ENCODE assay signal across 10 cellular contexts in the genomic region with DNA sequence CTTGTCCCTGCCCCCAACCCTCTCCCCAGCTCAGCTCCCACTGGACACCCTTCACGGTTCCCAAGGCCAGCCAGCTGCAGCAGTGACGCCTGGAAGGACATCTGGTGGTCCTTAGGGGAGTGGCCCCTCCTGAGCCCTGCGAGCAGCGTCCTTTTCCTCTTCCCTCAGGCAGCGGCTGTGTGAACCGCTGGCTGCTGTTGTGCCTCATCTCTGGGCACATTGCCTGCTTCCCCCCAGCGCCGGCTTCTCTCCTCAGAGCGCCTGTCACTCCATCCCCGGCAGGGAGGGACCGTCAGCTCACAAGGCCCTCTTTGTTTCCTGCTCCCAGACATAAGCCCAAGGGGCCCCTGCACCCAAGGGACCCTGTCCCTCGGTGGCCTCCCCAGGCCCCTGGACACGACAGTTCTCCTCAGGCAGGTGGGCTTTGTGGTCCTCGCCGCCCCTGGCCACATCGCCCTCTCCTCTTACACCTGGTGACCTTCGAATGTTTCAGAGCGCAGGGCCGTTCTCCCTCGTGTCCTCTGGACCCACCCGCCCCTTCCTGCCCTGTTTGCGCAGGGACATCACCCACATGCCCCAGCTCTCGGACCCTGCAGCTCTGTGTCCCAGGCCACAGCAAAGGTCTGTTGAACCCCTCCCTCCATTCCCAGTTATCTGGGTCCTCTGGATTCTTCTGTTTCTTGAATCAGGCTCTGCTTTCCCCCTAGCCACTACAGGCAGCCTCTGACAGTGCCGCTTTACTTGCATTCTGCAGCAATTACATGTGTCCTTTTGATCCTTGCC. TPM values are rescaled to one million over a fixed set of nuclear protein-coding genes. Genes with fewer than 3 reads are reported as not detected.
DNase-seq lines count a peak whose midpoint lies in the region; ATAC-seq, FAIRE-seq and TF ChIP-seq lines count a peak whose summit lies in the region.
"Had no signal": no experiment of that assay in that cellular context is flagged by ENCODE, and none has a peak within 500 bp of the region (broad histone marks: within the 10 kb centered on the region; RNA-seq: fewer than 3 reads in every experiment).

No MANE protein-coding gene starts in this region.

- intact Hi-C loops in pancreas (cut with DNase I): no loop called here
- intact Hi-C loops in activated T-helper 2 cell treated with anti-CD3 and anti-CD28 coated beads, Interferon-gamma antibody, Interleukin-2, Interleukin-4, amounts not matched to agents 10 μg/mL and 5 μg/mL and 100 μg/mL, durations not matched to agents 14 hours and 24 hours and 36 hours (cut with micrococcal nuclease): no loop called here

- no peak overlapping the region for H3K27ac Mint-ChIP-seq in activated T-helper 2 cell treated with anti-CD3 and anti-CD28 coated beads, Interferon-gamma antibody, Interleukin-2, Interleukin-4, amounts not matched to agents 10 μg/mL and 5 μg/mL and 100 μg/mL, durations not matched to agents 14 hours and 24 hours and 36 hours

- H3K4me1 Mint-ChIP-seq in activated T-helper 2 cell treated with anti-CD3 and anti-CD28 coated beads, Interferon-gamma antibody, Interleukin-2, Interleukin-4, amounts not matched to agents 10 μg/mL and 5 μg/mL and 100 μg/mL, durations not matched to agents 14 hours and 24 hours and 36 hours (ENCODE audit: low read depth): peaks cover 6% of the 10 kb centered on the region

- H3K36me3 ChIP-seq in H7 (replicated peaks; ENCODE audit: control insufficient read depth, insufficient read depth, low read length) (peaks cover 11% of the 10 kb centered on the region), WERI-Rb-1 (peaks cover 40% of the 10 kb centered on the region), pancreas (peaks cover 0 to 28% (median 21%) of the 10 kb centered on the region in 3 donors)

- H3K4me3 ChIP-seq in H7 (ENCODE audit: insufficient read depth, low read depth, low read length) (no peak overlapping the region), WERI-Rb-1 (ENCODE audit: low read depth, low read length) (no peak overlapping the region), pancreas (no peak overlapping the region)
- H3K4me3 ChIP-seq: coronary artery had no signal

- no peak overlapping the region for H3K4me3 Mint-ChIP-seq in activated T-helper 2 cell treated with anti-CD3 and anti-CD28 coated beads, Interferon-gamma antibody, Interleukin-2, Interleukin-4, amounts not matched to agents 10 μg/mL and 5 μg/mL and 100 μg/mL, durations not matched to agents 14 hours and 24 hours and 36 hours (ENCODE audit: low read depth)

- H3K9me3 Mint-ChIP-seq in activated T-helper 2 cell treated with anti-CD3 and anti-CD28 coated beads, Interferon-gamma antibody, Interleukin-2, Interleukin-4, amounts not matched to agents 10 μg/mL and 5 μg/mL and 100 μg/mL, durations not matched to agents 14 hours and 24 hours and 36 hours: no peaks in the 10 kb centered on the region

- H3K27me3 ChIP-seq in H7 (ENCODE audit: control insufficient read depth, insufficient read depth, low read length) (no peaks in the 10 kb centered on the region), WERI-Rb-1 (ENCODE audit: insufficient read depth, low read depth, severe bottlenecking) (no peaks in the 10 kb centered on the region), pancreas (no peaks in the 10 kb centered on the region)

- ATAC-seq in pancreas: peak; percentile 22 to 48 (median 37)
- no peak for ATAC-seq in GM18520 (IDR thresholded peaks at IDR 0.05; ENCODE audit: unreplicated experiment)
- no peak for ATAC-seq in HG03196 (IDR thresholded peaks at IDR 0.05; ENCODE audit: unreplicated experiment)

- H3K9me3 ChIP-seq in WERI-Rb-1 (ENCODE audit: severe bottlenecking) (no peaks in the 10 kb centered on the region), pancreas (no peaks in the 10 kb centered on the region)

- WGBS in pancreas, 2 donors: 27 to 28% methylated on average over 24 of the region's 24 CpGs

- H3K27me3 Mint-ChIP-seq in activated T-helper 2 cell treated with anti-CD3 and anti-CD28 coated beads, Interferon-gamma antibody, Interleukin-2, Interleukin-4, amounts not matched to agents 10 μg/mL and 5 μg/mL and 100 μg/mL, durations not matched to agents 14 hours and 24 hours and 36 hours (ENCODE audit: low read depth): peaks cover 7% of the 10 kb centered on the region

- no peak for FAIRE-seq in pancreas (lab: Jason Lieb, UNC)

- no peak for TF ChIP-seq CTCF in WERI-Rb-1 (IDR thresholded peaks at IDR 0.05; ENCODE audit: low read depth, low read length)
- no peak for TF ChIP-seq CTCF in pancreas (IDR thresholded peaks at IDR 0.05)

- peaks cover 0 to 3% (median 3%) of the 10 kb centered on the region in 3 donors for H3K4me1 ChIP-seq in pancreas

- DNase-seq in H7 (peak; percentile 71), WERI-Rb-1 (peak; percentile 30), foreskin melanocyte (peak; percentile 53), pancreas (peak in 3 of 6 donors; percentile 47 to 74 (median 64)), DMS114 treated with DMSO at 0.1 percent for 48 hours (lab: John Stamatoyannopoulos, UW; ENCODE audit: unreplicated experiment) (no peak)
- DNase-seq in activated T-helper 2 cell treated with anti-CD3 and anti-CD28 coated beads, Interferon-gamma antibody, Interleukin-2, Interleukin-4, amounts not matched to agents 10 μg/mL and 5 μg/mL and 100 μg/mL, durations not matched to agents 14 hours and 24 hours and 36 hours (ENCODE audit: low spot score): no peak

- H3K27ac ChIP-seq in WERI-Rb-1 (no peak overlapping the region), pancreas (no peak overlapping the region)
- H3K27ac ChIP-seq: coronary artery had no signal

- peaks cover 26% of the 10 kb centered on the region for H3K36me3 Mint-ChIP-seq in activated T-helper 2 cell treated with anti-CD3 and anti-CD28 coated beads, Interferon-gamma antibody, Interleukin-2, Interleukin-4, amounts not matched to agents 10 μg/mL and 5 μg/mL and 100 μg/mL, durations not matched to agents 14 hours and 24 hours and 36 hours (ENCODE audit: low read depth)

RNA-seq across cellular contexts. Expression of a gene that starts 35.8 kb away (rescaled TPM):
- total RNA-seq in H7 (2014; rRNA removed; shearing (Covaris generic)): 2.0 and 4.0 TPM in 2 replicates
- total RNA-seq in pancreas: 1 to 10 TPM in 3 of 6 donors, under 1 TPM in 3; 0.66 to 1.8 (median 1.1) TPM
- polyA plus RNA-seq in pancreas: 1 to 10 TPM; 1.0 to 1.2 TPM
- 3.5 and 4.3 TPM in 2 replicates for total RNA-seq in activated T-helper 2 cell treated with anti-CD3 and anti-CD28 coated beads, Interferon-gamma antibody, Interleukin-2, Interleukin-4, amounts not matched to agents 10 μg/mL and 5 μg/mL and 100 μg/mL, durations not matched to agents 14 hours and 24 hours and 36 hours
- total RNA-seq: skeletal muscle tissue had no signal

Comparison
In these comparisons a context has a peak if more than half of its experiments do, and no peak if none do; other contexts are left out.
1. DNase-seq: peak in H7 (single experiment), WERI-Rb-1 (single experiment) and foreskin melanocyte (single experiment); none in DMS114 treated with DMSO at 0.1 percent for 48 hours (single experiment) and activated T-helper 2 cell treated with anti-CD3 and anti-CD28 coated beads, Interferon-gamma antibody, Interleukin-2, Interleukin-4, amounts not matched to agents 10 μg/mL and 5 μg/mL and 100 μg/mL, durations not matched to agents 14 hours and 24 hours and 36 hours (single experiment).
2. ATAC-seq: peak in pancreas (4 of 4); none in GM18520 (single experiment) and HG03196 (single experiment).